In the genomic region with DNA sequence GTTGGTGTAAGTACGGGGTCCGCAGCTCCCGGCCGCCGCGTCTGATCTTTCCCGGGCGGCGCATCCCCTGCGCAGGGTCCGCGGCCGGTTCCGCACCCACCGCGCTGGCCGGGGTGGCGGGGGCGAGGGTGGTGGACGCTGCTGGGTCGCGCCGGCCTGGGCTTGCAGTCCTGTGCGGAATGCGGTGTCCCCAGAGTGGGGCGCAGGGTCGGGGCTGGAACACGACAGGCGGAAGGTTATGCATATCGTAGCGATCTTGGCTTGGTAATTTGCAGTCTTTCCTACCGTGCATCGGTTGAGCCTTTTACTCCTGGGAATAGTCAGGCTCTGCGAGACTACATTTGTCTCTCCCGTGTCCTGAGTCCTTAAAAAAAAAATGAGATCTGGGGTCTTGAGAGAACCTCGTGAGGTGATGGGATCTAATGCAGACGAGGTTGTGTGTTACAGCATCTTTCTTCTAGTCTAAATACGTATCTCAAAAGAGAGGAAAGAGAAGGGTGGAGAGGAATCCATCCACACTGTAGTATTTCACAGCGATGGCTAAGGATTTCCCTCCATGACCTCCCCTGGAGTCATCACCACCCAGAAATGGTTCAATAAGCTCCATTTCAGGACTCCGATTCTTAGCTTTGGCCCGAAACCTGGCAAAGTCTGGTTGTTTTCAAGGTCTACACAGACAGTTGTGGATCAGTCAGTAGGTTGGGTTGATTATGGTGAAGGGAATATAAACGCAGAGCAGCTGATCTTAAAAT, we compare ENCODE assay signal across 8 cellular contexts. TPM values are rescaled to one million over a fixed set of nuclear protein-coding genes. Genes with fewer than 3 reads are reported as not detected.
A peak's percentile ranks its signal among the peaks of the same experiment; 100 is the strongest.
DNase-seq lines count a peak whose midpoint lies in the region; ATAC-seq, FAIRE-seq and TF ChIP-seq lines count a peak whose summit lies in the region.

No MANE protein-coding gene starts in this region.

- intact Hi-C loops in K562 (cut with micrococcal nuclease), result loop anchor here (5.0 to 10.0 kb wide), 2 partner anchors 438 to 660 kb away; no protein-coding TSS in a partner anchor

- H3K27me3 ChIP-seq in K562 (ENCODE audit: control insufficient read depth in 2 of 2, insufficient read depth in 2 of 2, low read length in 2 of 2) (peaks cover 15 to 40% of the 10 kb centered on the region in 2 experiments), subcutaneous abdominal adipose tissue (ENCODE audit: control insufficient read depth in 5 of 5, insufficient read depth in 4 of 5, low read length in 5 of 5) (no peaks in the 10 kb centered on the region)

- in situ Hi-C loops in K562 (cut with MboI), result no loop called here

- peak; percentile 53 for DNase-seq in NCI-H2171 treated with DMSO at 0.1 percent for 48 hours (lab: John Stamatoyannopoulos, UW)
- DNase-seq in K562 (ENCODE audit: extremely low read depth in 1 of 4, low spot score in 3 of 4), result peak; percentile 22 to 36 (median 30)
- DNase-seq in kidney tubule cell (ENCODE audit: low spot score), result peak; percentile 37
- no peak for DNase-seq in stimulated activated CD8-positive, alpha-beta memory T cell treated with anti-CD3 and anti-CD28 coated beads, Interleukin-4, amount 100 ng/mL, for 48 hours
- DNase-seq in HK-2 (ENCODE audit: unreplicated experiment), result no peak

- H3K4me3 ChIP-seq in GM12875 (ENCODE audit: low read depth, low read length), result peak overlapping the region; percentile 83
- H3K4me3 ChIP-seq in K562, result peak overlapping the region; percentile 66
- H3K4me3 ChIP-seq in subcutaneous abdominal adipose tissue (ENCODE audit: low read depth in 1 of 5, low read length in 5 of 5), result peak overlapping the region; percentile 69 to 89 (median 80)

- BruUV-seq in K562 (replicated peaks; lab: Mats Ljungman, UMichigan), result TSS peak; percentile 52

- TF ChIP-seq CTCF in 22Rv1 (IDR thresholded peaks at IDR 0.05), result no peak
- no peak for TF ChIP-seq CTCF in GM12875 (IDR thresholded peaks at IDR 0.05; ENCODE audit: borderline replicate concordance, insufficient read depth, low read depth, low read length)
- TF ChIP-seq CTCF in K562 (IDR thresholded peaks at IDR 0.05 in 2 of 3, conservative IDR thresholded peaks at IDR 0.05 in 1 of 3; ENCODE audit: insufficient read depth in 2 of 3, low read depth in 1 of 3, low read length in 3 of 3), result no peak

- 6% methylated on average over 42 of the region's 42 CpGs for WGBS in K562 (ENCODE audit: insufficient coverage, low coverage, missing lambda C conversion rate)

- H3K9ac ChIP-seq in K562 (ENCODE audit: insufficient read depth in 1 of 2, low read depth in 2 of 2, low read length in 2 of 2), result peak overlapping the region; percentile 44 to 94; a peak in 3 of 4 replicates
- peak overlapping the region in 4 of 5 donors; percentile 33 to 72 (median 60) for H3K9ac ChIP-seq in subcutaneous abdominal adipose tissue (ENCODE audit: low read length in 5 of 5)

- POLR2A ChIA-PET in K562 (lab: Yijun Ruan, JAX), result interaction anchor here (0.6 to 2.0 kb wide), 7 partner anchors 10 to 384 kb away, joined by 3 to 5 read pairs (median 3); no protein-coding TSS in a partner anchor

- CTCF ChIA-PET in K562 (lab: Yijun Ruan, JAX; ENCODE audit: low intra/inter-chr PET ratio), result interaction anchor here (0.6 kb wide), 1 partner anchor 28 kb away, joined by 5 read pairs; no protein-coding TSS in a partner anchor

- H3K4me1 ChIP-seq in K562 (replicated peaks in 1 of 2; ENCODE audit: control insufficient read depth in 2 of 2, insufficient read depth in 2 of 2, low read length in 2 of 2) (peaks cover 3 to 18% of the 10 kb centered on the region in 2 experiments; a peak in 4 of 5 replicates), subcutaneous abdominal adipose tissue (ENCODE audit: control insufficient read depth in 5 of 5, insufficient read depth in 5 of 5, low read length in 5 of 5) (peaks cover 1 to 37% (median 21%) of the 10 kb centered on the region in 5 donors)

- H3K36me3 ChIP-seq in K562 (ENCODE audit: control insufficient read depth, insufficient read depth, low read length), result no peaks in the 10 kb centered on the region
- H3K36me3 ChIP-seq in subcutaneous abdominal adipose tissue (ENCODE audit: control insufficient read depth in 5 of 5, insufficient read depth in 5 of 5, low read length in 5 of 5), result peaks cover 0 to under 1% (median 0%) of the 10 kb centered on the region in 5 donors

- peak; percentile 59 for FAIRE-seq in K562 (lab: Jason Lieb, UNC)

- peak; percentile 8 for ATAC-seq in K562

- no peak for TF ChIP-seq RAD21 in K562 (CRISPR knock-in tag; conservative IDR thresholded peaks at IDR 0.05 in 1 of 2, IDR thresholded peaks at IDR 0.05 in 1 of 2)

- TF ChIP-seq POLR2A in K562 (conservative IDR thresholded peaks at IDR 0.05), result no peak

- H2AFZ ChIP-seq in K562 (ENCODE audit: low read depth, low read length), result peak overlapping the region; percentile 86

- H3K4me2 ChIP-seq in K562 (ENCODE audit: insufficient read depth, low read length), result peak overlapping the region; percentile 82

- TF ChIP-seq EP300 in K562 (IDR thresholded peaks at IDR 0.05; ENCODE audit: low read length), result no peak

- H3K27ac ChIP-seq in 22Rv1 (peak overlapping the region; percentile 76), K562 (ENCODE audit: extremely low read depth, low read depth, low read length) (no peak overlapping the region), subcutaneous abdominal adipose tissue (ENCODE audit: low read depth, low read length) (no peak overlapping the region)

- no peaks in the 10 kb centered on the region for H3K9me1 ChIP-seq in K562 (ENCODE audit: control insufficient read depth, insufficient read depth, low read length)

- H3K9me3 ChIP-seq in K562 (replicated peaks; ENCODE audit: control insufficient read depth, insufficient read depth, low read depth, low read length) (no peaks in the 10 kb centered on the region), subcutaneous abdominal adipose tissue (ENCODE audit: control insufficient read depth in 5 of 5, low read length in 5 of 5) (no peaks in the 10 kb centered on the region)

- H4K20me1 ChIP-seq in K562 (replicated peaks; ENCODE audit: control insufficient read depth, insufficient read depth, low read length), result no peaks in the 10 kb centered on the region

- H3K79me2 ChIP-seq in K562 (ENCODE audit: control insufficient read depth, insufficient read depth, low read length), result no peaks in the 10 kb centered on the region

TF ChIP-seq in K562, 482 proteins besides CTCF, POLR2A, EP300 and RAD21 (continues in another document):
- TF ChIP-seq, protein P1, sequence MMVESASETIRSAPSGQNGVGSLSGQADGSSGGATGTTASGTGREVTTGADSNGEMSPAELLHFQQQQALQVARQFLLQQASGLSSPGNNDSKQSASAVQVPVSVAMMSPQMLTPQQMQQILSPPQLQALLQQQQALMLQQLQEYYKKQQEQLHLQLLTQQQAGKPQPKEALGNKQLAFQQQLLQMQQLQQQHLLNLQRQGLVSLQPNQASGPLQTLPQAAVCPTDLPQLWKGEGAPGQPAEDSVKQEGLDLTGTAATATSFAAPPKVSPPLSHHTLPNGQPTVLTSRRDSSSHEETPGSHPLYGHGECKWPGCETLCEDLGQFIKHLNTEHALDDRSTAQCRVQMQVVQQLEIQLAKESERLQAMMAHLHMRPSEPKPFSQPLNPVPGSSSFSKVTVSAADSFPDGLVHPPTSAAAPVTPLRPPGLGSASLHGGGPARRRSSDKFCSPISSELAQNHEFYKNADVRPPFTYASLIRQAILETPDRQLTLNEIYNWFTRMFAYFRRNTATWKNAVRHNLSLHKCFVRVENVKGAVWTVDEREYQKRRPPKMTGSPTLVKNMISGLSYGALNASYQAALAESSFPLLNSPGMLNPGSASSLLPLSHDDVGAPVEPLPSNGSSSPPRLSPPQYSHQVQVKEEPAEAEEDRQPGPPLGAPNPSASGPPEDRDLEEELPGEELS (CRISPR knock-in tag; IDR thresholded peaks at IDR 0.05; ENCODE audit: borderline replicate concordance), result 0 out of 2 replicates have a peak, but pooled peaks have one; percentile 36

RNA-seq across cellular contexts. Expression of a gene that starts 0.6 kb away (rescaled TPM):
- total RNA-seq in K562 (2011; cell fraction: chromatin; rRNA removed; ENCODE audit: low replicate concordance), result 1.2 and 1.7 TPM in 2 replicates
- 1.3 and 2.3 TPM in 2 replicates for total RNA-seq in K562 (2011; cell fraction: nucleolus; rRNA removed)
- total RNA-seq in K562 (2011; cell fraction: nucleoplasm; rRNA removed), result 2.4 and 2.6 TPM in 2 replicates
- 0.98 and 2.5 TPM in 2 replicates for total RNA-seq in K562 (2014; rRNA removed)
- 1.6 and 1.8 TPM in 2 replicates for total RNA-seq in K562 (2014; rRNA removed; fragmentation: Illumina TruSeq; extraction: Trizol)
- 1.9 and 2.1 TPM in 2 replicates for total RNA-seq in K562 (2015; rRNA removed; fragmentation: Illumina TruSeq; extraction: Trizol)
- total RNA-seq in K562 (2021), result 3.0 TPM in 2 replicates
- polyA plus RNA-seq in K562 (2011; rRNA removed), result 1.5 and 1.7 TPM in 2 replicates
- 0.49 and 0.72 TPM in 2 replicates for polyA plus RNA-seq in K562 (2011; cell fraction: cytosol; rRNA removed)
- 0.43 and 0.45 TPM in 2 replicates for polyA plus RNA-seq in K562 (2011; cell fraction: nucleus; rRNA removed)
- polyA plus RNA-seq in K562 (2012), result 2.1 and 3.7 TPM in 2 replicates
- 1.5 and 1.6 TPM in 2 replicates for polyA plus RNA-seq in K562 (2014; fragmentation: Illumina TruSeq; extraction: Trizol)
- polyA plus RNA-seq in K562 (2014; fragmentation: Nextera tagmentation; extraction: Ambion mirVana), result 1 to 10 TPM in 1 of 2 experiments, under 1 TPM in 1; 0.76 to 1.1 TPM
- 1.9 and 2.4 TPM in 2 replicates for polyA plus RNA-seq in K562 (2014; rRNA removed)
- 2.3 and 2.8 TPM in 2 replicates for polyA minus RNA-seq in K562 (2011; rRNA and poly(A)+ RNA removed)
- 2.3 and 3.0 TPM in 2 replicates for polyA minus RNA-seq in K562 (2011; cell fraction: cytosol; rRNA and poly(A)+ RNA removed)
- polyA minus RNA-seq in K562 (2011; cell fraction: nucleus; rRNA and poly(A)+ RNA removed), result 0.94 and 1.00 TPM in 2 replicates

Comparison
In these comparisons a context has a peak if more than half of its experiments do, and no peak if none do; other contexts are left out.
1. DNase-seq: peak in NCI-H2171 treated with DMSO at 0.1 percent for 48 hours (single experiment), K562 (4 of 4) and kidney tubule cell (single experiment); none in stimulated activated CD8-positive, alpha-beta memory T cell treated with anti-CD3 and anti-CD28 coated beads, Interleukin-4, amount 100 ng/mL, for 48 hours (single experiment) and HK-2 (single experiment).
2. Peak in every context shown above with its lines, with median percentiles within 50 percentile points of each other: H3K4me3 ChIP-seq.